8 cellular contexts compared by ENCODE assay signal in the genomic region with DNA sequence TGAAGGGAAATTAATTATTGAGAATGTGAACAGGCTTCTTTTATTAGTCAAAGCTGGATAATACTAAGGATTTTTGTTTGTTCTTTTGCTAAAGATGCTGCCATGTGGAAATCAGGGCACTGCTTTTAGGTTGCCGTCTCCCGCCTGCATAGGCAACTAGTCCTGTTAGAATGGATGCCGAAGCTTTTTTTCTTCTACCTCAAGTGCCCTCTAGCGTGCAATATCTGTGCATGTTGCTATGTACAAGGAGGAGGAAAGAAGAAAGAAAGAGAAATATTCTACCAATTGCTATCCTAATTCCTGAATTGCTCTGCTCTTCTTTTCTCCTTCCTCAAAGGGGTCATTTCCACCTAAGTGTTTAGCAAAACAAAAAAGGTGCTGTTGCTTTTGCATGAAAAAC. TPM values are rescaled to one million over a fixed set of nuclear protein-coding genes. Genes with fewer than 3 reads are reported as not detected.
DNase-seq lines count a peak whose midpoint lies in the region; ATAC-seq and TF ChIP-seq lines count a peak whose summit lies in the region.

No MANE protein-coding gene starts in this region.

- no peaks in the 10 kb centered on the region for H4K20me1 ChIP-seq in SK-N-SH (ENCODE audit: insufficient read depth)

- POLR2A ChIA-PET in HEK293T (lab: Yijun Ruan, JAX) = no interaction called here
- POLR2A ChIA-PET in SK-N-SH (lab: Yijun Ruan, JAX) = no interaction called here

- TF ChIP-seq RAD21 in SK-N-SH (IDR thresholded peaks at IDR 0.05; ENCODE audit: low read length) = peak; percentile 71

- H3K27me3 ChIP-seq in SK-N-SH (ENCODE audit: insufficient read depth) = peaks cover 13% of the 10 kb centered on the region; the same call in 1 of the 2 replicates

- CTCF ChIA-PET in HEK293T (lab: Yijun Ruan, JAX) (no interaction called here), SK-N-SH (lab: Yijun Ruan, JAX) (interaction anchor here (0.7 to 3.1 kb wide), 12 partner anchors 11 to 1248 kb away, joined by 3 to 13 read pairs (median 3); no protein-coding TSS in a partner anchor)

- no peak overlapping the region for H3K4me2 ChIP-seq in SK-N-SH

- H3F3A ChIP-seq in SK-N-SH (replicated peaks; ENCODE audit: insufficient read depth) = no peaks in the 10 kb centered on the region

- H3K4me3 ChIP-seq in SK-N-SH (ENCODE audit: low read depth in 2 of 2, low read length in 1 of 2) = no peak overlapping the region

- no peak overlapping the region for H2AFZ ChIP-seq in SK-N-SH (ENCODE audit: low read depth)

- no peaks in the 10 kb centered on the region for H3K9me3 ChIP-seq in SK-N-SH

- H3K79me2 ChIP-seq in SK-N-SH (ENCODE audit: insufficient read depth) = no peaks in the 10 kb centered on the region

- ATAC-seq in GM21619 (IDR thresholded peaks at IDR 0.05; ENCODE audit: unreplicated experiment) (no peak), HG02970 (IDR thresholded peaks at IDR 0.05; ENCODE audit: low FRiP score, unreplicated experiment) (no peak), GM19035 (IDR thresholded peaks at IDR 0.05; ENCODE audit: unreplicated experiment) (no peak)

- H3K27ac ChIP-seq in SK-N-SH (ENCODE audit: low read depth in 2 of 2, low read length in 1 of 2) = no peak overlapping the region

- no peak for TF ChIP-seq EP300 in SK-N-SH (IDR thresholded peaks at IDR 0.05; ENCODE audit: borderline replicate concordance in 1 of 2, low read depth in 1 of 2, low read length in 1 of 2)

- no peak overlapping the region for H3K9ac ChIP-seq in SK-N-SH

- 16% methylated on average over 4 of the region's 4 CpGs for WGBS in SK-N-SH (ENCODE audit: low lambda C conversion rate)

- H3K9me2 ChIP-seq in SK-N-SH = no peaks in the 10 kb centered on the region

- peak; percentile 9 for DNase-seq in COLO829 (ENCODE audit: low spot score)
- DNase-seq in HEK293T (ENCODE audit: extremely low spot score) = peak; percentile 21
- DNase-seq in SK-N-SH = peak; percentile 43
- DNase-seq in kidney glomerular epithelial cell (lab: John Stamatoyannopoulos, UW) = peak; percentile 23
- no peak for DNase-seq in effector CD8-positive, alpha-beta T cell (lab: John Stamatoyannopoulos, UW)

- no peaks in the 10 kb centered on the region for H3K36me3 ChIP-seq in SK-N-SH (replicated peaks in 1 of 2; ENCODE audit: control insufficient read depth in 1 of 2, insufficient read depth in 2 of 2, low read length in 1 of 2)

- peak; percentile 60 for TF ChIP-seq CTCF in SK-N-SH (IDR thresholded peaks at IDR 0.05)

- H3K4me1 ChIP-seq in SK-N-SH (ENCODE audit: control insufficient read depth in 1 of 2, insufficient read depth in 2 of 2, low read depth in 1 of 2, low read length in 1 of 2) = no peaks in the 10 kb centered on the region

TF ChIP-seq in HEK293T, 16 proteins besides CTCF, POLR2A, EP300 and RAD21:
- no peak for TF ChIP-seq FOXK2 (IDR thresholded peaks at IDR 0.05)
- no peak for TF ChIP-seq SUZ12 (IDR thresholded peaks at IDR 0.05)
- TF ChIP-seq BHLHE40 (IDR thresholded peaks at IDR 0.05; ENCODE audit: borderline replicate concordance) = no peak
- no peak for TF ChIP-seq CTBP1 (IDR thresholded peaks at IDR 0.05; ENCODE audit: borderline replicate concordance)

TF ChIP-seq in SK-N-SH, 30 proteins besides CTCF, POLR2A, EP300 and RAD21:
- TF ChIP-seq CHD2 (IDR thresholded peaks at IDR 0.05; ENCODE audit: low read length, partially characterized antibody) (no peak), SMC3 (IDR thresholded peaks at IDR 0.05; ENCODE audit: low read depth, low read length) (peak; percentile 35; the same call in 1 of the 2 replicates)

RNA-seq across cellular contexts. Expression of a gene that starts 5.2 kb away (rescaled TPM):
- polyA plus RNA-seq in SK-N-SH (2012; rRNA removed) = 0.05 TPM in 1 of 2 replicates, not detected in the other
- polyA plus RNA-seq in SK-N-SH (2012; cell fraction: cytosol; rRNA removed) = not detected in 2 replicates
- not detected in 2 replicates for polyA plus RNA-seq in SK-N-SH (2012; cell fraction: nucleus; rRNA removed)
